14 cellular contexts compared by ENCODE assay signal in the genomic region with DNA sequence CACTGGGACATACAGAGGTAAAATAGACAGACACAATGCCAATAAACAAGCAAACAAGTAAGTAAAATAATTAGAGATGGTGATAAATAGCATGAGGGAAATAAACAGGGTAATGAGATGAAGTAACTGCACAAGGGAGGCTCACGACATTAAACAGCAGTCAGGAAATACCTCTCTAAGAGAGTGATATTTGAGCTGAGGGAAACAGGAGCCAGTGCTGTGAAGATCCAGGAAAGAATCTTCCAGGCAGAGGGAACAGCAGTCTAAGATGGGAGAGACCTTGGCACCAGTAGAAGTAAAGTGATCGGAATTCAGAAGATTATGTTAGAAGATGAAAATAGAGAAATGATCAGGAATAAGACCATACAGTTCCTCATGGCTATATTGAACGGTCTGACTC.
DNase-seq lines count a peak whose midpoint lies in the region; ATAC-seq and TF ChIP-seq lines count a peak whose summit lies in the region.
"Had no signal": no experiment of that assay in that cellular context is flagged by ENCODE, and none has a peak within 500 bp of the region (broad histone marks: within the 10 kb centered on the region; RNA-seq: fewer than 3 reads in every experiment).

No MANE protein-coding gene starts in this region.

- H3K9me3 ChIP-seq in SK-N-SH (no peaks in the 10 kb centered on the region), colonic mucosa (no peaks in the 10 kb centered on the region), mucosa of descending colon (no peaks in the 10 kb centered on the region), transverse colon (no peaks in the 10 kb centered on the region)

- no peaks in the 10 kb centered on the region for H4K20me1 ChIP-seq in SK-N-SH (ENCODE audit: insufficient read depth)

- TF ChIP-seq EP300 in SK-N-SH (IDR thresholded peaks at IDR 0.05; ENCODE audit: borderline replicate concordance in 1 of 2, low read depth in 1 of 2, low read length in 1 of 2) (no peak), transverse colon (IDR thresholded peaks at IDR 0.05; ENCODE audit: low read depth) (no peak)

- no peaks in the 10 kb centered on the region for H3F3A ChIP-seq in SK-N-SH (replicated peaks; ENCODE audit: insufficient read depth)

- H3K4me2 ChIP-seq in SK-N-SH: no peak overlapping the region

- ATAC-seq in SK-N-SH treated with all-trans-retinoic acid at 6 μM for 48 hours: peak; percentile 84
- peak; percentile 25 for ATAC-seq in mucosa of descending colon
- no peak for ATAC-seq in GM19467 (IDR thresholded peaks at IDR 0.05; ENCODE audit: unreplicated experiment)
- ATAC-seq: HCT116 had no signal

- H3K9me2 ChIP-seq in SK-N-SH: no peaks in the 10 kb centered on the region

- CTCF ChIA-PET in SK-N-SH (lab: Yijun Ruan, JAX): no interaction called here

- H3K9ac ChIP-seq in SK-N-SH (no peak overlapping the region), colonic mucosa (ENCODE audit: low read depth in 2 of 2, low read length in 2 of 2) (no peak overlapping the region)
- H3K9ac ChIP-seq: GM23248 had no signal

- in situ Hi-C loops in transverse colon (cut with MboI; ENCODE audit: low pct_ligation_motif_present in 1 of 4, low pct_unique_long_range_greater_than_20kb in 1 of 4, low sequenced_read_pairs in 3 of 4): loop anchor here in 1 of 4 donors (25.0 kb wide), 1 partner anchor 227 kb away; no protein-coding TSS in a partner anchor

- POLR2A ChIA-PET in SK-N-SH (lab: Yijun Ruan, JAX): no interaction called here

- H3K36me3 ChIP-seq in SK-N-SH (replicated peaks in 1 of 2; ENCODE audit: control insufficient read depth in 1 of 2, insufficient read depth in 2 of 2, low read length in 1 of 2): no peaks in the 10 kb centered on the region
- no peaks in the 10 kb centered on the region for H3K36me3 ChIP-seq in colonic mucosa
- no peaks in the 10 kb centered on the region for H3K36me3 ChIP-seq in mucosa of descending colon (ENCODE audit: low read depth)
- H3K36me3 ChIP-seq in transverse colon: no peaks in the 10 kb centered on the region

- WGBS in SK-N-SH (ENCODE audit: low lambda C conversion rate): 4% methylated on average over 3 of the region's 3 CpGs
- WGBS in transverse colon (ENCODE audit: low coverage in 1 of 2), 2 donors: 47 to 58% methylated on average over 3 of the region's 3 CpGs

- H3K27me3 ChIP-seq in SK-N-SH (ENCODE audit: insufficient read depth): peaks cover 8% of the 10 kb centered on the region; the same call in 1 of the 2 replicates
- no peaks in the 10 kb centered on the region for H3K27me3 ChIP-seq in colonic mucosa
- no peaks in the 10 kb centered on the region for H3K27me3 ChIP-seq in transverse colon

- H2AFZ ChIP-seq in SK-N-SH (ENCODE audit: low read depth): no peak overlapping the region
- H2AFZ ChIP-seq: GM23248 had no signal

- no peak for DNase-seq in SK-N-SH
- DNase-seq in colonic mucosa: no peak
- DNase-seq in mucosa of descending colon: no peak
- DNase-seq in transverse colon: no peak
- DNase-seq in activated CD8-positive, alpha-beta memory T cell treated with anti-CD3 and anti-CD28 coated beads for 24 hours: no peak
- no peak for DNase-seq in activated CD8-positive, alpha-beta memory T cell treated with anti-CD3 and anti-CD28 coated beads, Interleukin-2, amount 50 U/mL, for 4 hours
- DNase-seq: C1 segment of cervical spinal cord; CD4-positive, alpha-beta memory T cell; DND-41; GDM1; GM23248 had no signal

- no peaks in the 10 kb centered on the region for H3K79me2 ChIP-seq in SK-N-SH (ENCODE audit: insufficient read depth)

- no peak for TF ChIP-seq RAD21 in SK-N-SH (IDR thresholded peaks at IDR 0.05; ENCODE audit: low read length)

- TF ChIP-seq CTCF in SK-N-SH (IDR thresholded peaks at IDR 0.05) (no peak), colonic mucosa (IDR thresholded peaks at IDR 0.05) (no peak), mucosa of descending colon (IDR thresholded peaks at IDR 0.05) (no peak), transverse colon (IDR thresholded peaks at IDR 0.05) (no peak)

- H3K4me1 ChIP-seq in SK-N-SH (ENCODE audit: control insufficient read depth in 1 of 2, insufficient read depth in 2 of 2, low read depth in 1 of 2, low read length in 1 of 2) (no peaks in the 10 kb centered on the region; a peak in 1 of 4 replicates), colonic mucosa (no peaks in the 10 kb centered on the region), mucosa of descending colon (ENCODE audit: low read depth) (peaks cover 16% of the 10 kb centered on the region), transverse colon (peaks cover 6 to 39% (median 17%) of the 10 kb centered on the region in 4 donors)

- H3K4me3 ChIP-seq in SK-N-SH (ENCODE audit: low read depth in 2 of 2, low read length in 1 of 2) (no peak overlapping the region), colonic mucosa (no peak overlapping the region), mucosa of descending colon (no peak overlapping the region), transverse colon (peak overlapping the region in 1 of 4 donors; percentile 4)
- H3K4me3 ChIP-seq: GM23248 had no signal

- intact Hi-C loops in colonic mucosa (cut with DNase I) (no loop called here), mucosa of descending colon (cut with DNase I, micrococcal nuclease) (loop anchor here in 1 of 2 donors (10.0 kb wide), 1 partner anchor 529 kb away; no protein-coding TSS in a partner anchor), transverse colon (cut with DNase I; ENCODE audit: low total_unique reads) (no loop called here)

- TF ChIP-seq POLR2A in transverse colon (IDR thresholded peaks at IDR 0.05): no peak

- no peak overlapping the region for H3K27ac ChIP-seq in SK-N-SH (ENCODE audit: low read depth in 2 of 2, low read length in 1 of 2)
- H3K27ac ChIP-seq in colonic mucosa: peak overlapping the region; percentile 74
- peak overlapping the region; percentile 66 to 79 (median 68) for H3K27ac ChIP-seq in transverse colon
- H3K27ac ChIP-seq: GM23248 had no signal

TF ChIP-seq in SK-N-SH treated with all-trans-retinoic acid at 6 μM for 48 hours, 23 proteins besides CTCF, POLR2A, EP300 and RAD21 (continues in another document):
- TF ChIP-seq CREB5 (CRISPR knock-in tag; IDR thresholded peaks at IDR 0.05; ENCODE audit: low read depth): no peak
- TF ChIP-seq SNAI2 (CRISPR knock-in tag; IDR thresholded peaks at IDR 0.05): no peak
- TF ChIP-seq ZC3H10 (CRISPR knock-in tag; IDR thresholded peaks at IDR 0.05): no peak
- no peak for TF ChIP-seq ZNF8 (CRISPR knock-in tag; IDR thresholded peaks at IDR 0.05)
- no peak for TF ChIP-seq ZNF565 (CRISPR knock-in tag; conservative IDR thresholded peaks at IDR 0.05; ENCODE audit: low read depth)
- TF ChIP-seq PPARA (CRISPR knock-in tag; IDR thresholded peaks at IDR 0.05; ENCODE audit: borderline replicate concordance): no peak

TF ChIP-seq in SK-N-SH, 30 proteins besides CTCF, POLR2A, EP300 and RAD21 (continues in another document):
- TF ChIP-seq, protein P1, sequence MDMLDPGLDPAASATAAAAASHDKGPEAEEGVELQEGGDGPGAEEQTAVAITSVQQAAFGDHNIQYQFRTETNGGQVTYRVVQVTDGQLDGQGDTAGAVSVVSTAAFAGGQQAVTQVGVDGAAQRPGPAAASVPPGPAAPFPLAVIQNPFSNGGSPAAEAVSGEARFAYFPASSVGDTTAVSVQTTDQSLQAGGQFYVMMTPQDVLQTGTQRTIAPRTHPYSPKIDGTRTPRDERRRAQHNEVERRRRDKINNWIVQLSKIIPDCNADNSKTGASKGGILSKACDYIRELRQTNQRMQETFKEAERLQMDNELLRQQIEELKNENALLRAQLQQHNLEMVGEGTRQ (IDR thresholded peaks at IDR 0.05; ENCODE audit: borderline replicate concordance, low read depth, low read length): no peak
- TF ChIP-seq GABPA (IDR thresholded peaks at IDR 0.05; ENCODE audit: low read depth) (no peak), TAF1 (IDR thresholded peaks at IDR 0.05; ENCODE audit: borderline replicate concordance, low read depth, low read length) (no peak), EZH2phosphoT487 (IDR thresholded peaks at IDR 0.05; ENCODE audit: borderline replicate concordance, low read depth) (no peak), NFIC (IDR thresholded peaks at IDR 0.05; ENCODE audit: borderline replicate concordance) (no peak), MXI1 (IDR thresholded peaks at IDR 0.05; ENCODE audit: low read depth, low read length) (no peak), MAX (IDR thresholded peaks at IDR 0.05; ENCODE audit: low read depth) (no peak), JUND (IDR thresholded peaks at IDR 0.05) (no peak), PBX3 (IDR thresholded peaks at IDR 0.05) (no peak), TEAD4 (IDR thresholded peaks at IDR 0.05; ENCODE audit: borderline replicate concordance, insufficient read depth) (no peak), ZBTB33 (IDR thresholded peaks at IDR 0.05; ENCODE audit: borderline replicate concordance, low read depth) (no peak), POLR2AphosphoS5 (IDR thresholded peaks at IDR 0.05; ENCODE audit: low read depth, low read length) (no peak), SIN3A (IDR thresholded peaks at IDR 0.05; ENCODE audit: borderline replicate concordance, low read depth, low read length) (no peak)

Comparison
In these comparisons a context has a peak if more than half of its experiments do, and no peak if none do; other contexts are left out.
1. H3K27ac ChIP-seq: peak in colonic mucosa (single experiment) and transverse colon (4 of 4); none in SK-N-SH (0 of 2).